In the genomic region with DNA sequence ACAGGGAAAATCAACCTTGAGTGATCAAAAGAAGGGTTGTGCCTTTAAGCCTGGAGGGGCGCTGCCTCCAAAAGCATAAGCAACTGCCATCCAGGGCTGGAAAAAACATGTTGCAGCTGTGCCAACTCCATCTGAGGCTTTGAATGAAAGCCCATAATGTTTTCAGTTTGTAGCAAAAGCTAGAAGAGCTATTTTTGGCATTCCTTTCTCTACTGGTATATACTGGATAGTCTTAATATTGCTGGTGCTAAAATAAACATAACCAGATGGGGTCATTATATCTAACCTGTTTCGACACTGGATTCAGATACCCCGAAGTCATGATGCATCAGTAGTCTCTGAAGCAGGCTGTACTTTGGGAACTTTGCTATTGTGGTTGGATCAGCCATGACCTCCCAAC, we compare ENCODE assay signal across 10 cellular contexts. TPM values are rescaled to one million over a fixed set of nuclear protein-coding genes. Genes with fewer than 3 reads are reported as not detected.
DNase-seq lines count a peak whose midpoint lies in the region; ATAC-seq and TF ChIP-seq lines count a peak whose summit lies in the region.
"Had no signal": no experiment of that assay in that cellular context is flagged by ENCODE, and none has a peak within 500 bp of the region (broad histone marks: within the 10 kb centered on the region; RNA-seq: fewer than 3 reads in every experiment).

No MANE protein-coding gene starts in this region.

- H3K9me3 ChIP-seq in lung (ENCODE audit: control insufficient read depth in 2 of 2, insufficient read depth in 1 of 2, low read length in 1 of 2) (no peaks in the 10 kb centered on the region), transverse colon (no peaks in the 10 kb centered on the region)

- no peaks in the 10 kb centered on the region for H3K27me3 Mint-ChIP-seq in T-helper 2 cell treated with Interferon-gamma antibody and Interleukin-4, amounts not matched to agents 5 μg/mL and 100 μg/mL, for 36 hours (ENCODE audit: low read depth)
- no peaks in the 10 kb centered on the region for H3K27me3 Mint-ChIP-seq in stimulated activated naive CD8-positive, alpha-beta T cell treated with anti-CD3 and anti-CD28 coated beads, Interleukin-15, amount 100 ng/mL, for 72 hours

- intact Hi-C loops in transverse colon (cut with DNase I; ENCODE audit: low total_unique reads) = no loop called here

- peaks cover 76% of the 10 kb centered on the region for H3K4me1 Mint-ChIP-seq in T-helper 2 cell treated with Interferon-gamma antibody and Interleukin-4, amounts not matched to agents 5 μg/mL and 100 μg/mL, for 36 hours (ENCODE audit: low read depth)
- H3K4me1 Mint-ChIP-seq in stimulated activated naive CD8-positive, alpha-beta T cell treated with anti-CD3 and anti-CD28 coated beads, Interleukin-15, amount 100 ng/mL, for 72 hours = peaks cover 47% of the 10 kb centered on the region

- DNase-seq in T-helper 2 cell treated with Interferon-gamma antibody and Interleukin-4, amounts not matched to agents 5 μg/mL and 100 μg/mL, for 36 hours (ENCODE audit: low spot score) = no peak
- DNase-seq in T-helper 2 cell (no peak), brain microvascular endothelial cell (peak; percentile 25), lung (ENCODE audit: low spot score) (no peak), transverse colon (no peak), NCI-H82 (lab: John Stamatoyannopoulos, UW) (no peak), NCI-H1048 (lab: John Stamatoyannopoulos, UW) (no peak)
- DNase-seq in stimulated activated naive CD8-positive, alpha-beta T cell treated with anti-CD3 and anti-CD28 coated beads, Interleukin-15, amount 100 ng/mL, for 72 hours = no peak
- DNase-seq: activated naive CD4-positive, alpha-beta T cell treated with Interleukin-2 at 50 U/mL for 16 hours had no signal

- 66 to 74% methylated on average over 3 of the region's 3 CpGs for WGBS in lung, 2 donors
- WGBS in transverse colon (ENCODE audit: low coverage in 1 of 2), 2 donors = 64% methylated on average over 3 of the region's 3 CpGs; no CpG with 5 or more reads in 1 of the 2 donors

- H3K36me3 Mint-ChIP-seq in T-helper 2 cell treated with Interferon-gamma antibody and Interleukin-4, amounts not matched to agents 5 μg/mL and 100 μg/mL, for 36 hours (ENCODE audit: low read depth) = peaks cover 43% of the 10 kb centered on the region

- H3K9me3 Mint-ChIP-seq in T-helper 2 cell treated with Interferon-gamma antibody and Interleukin-4, amounts not matched to agents 5 μg/mL and 100 μg/mL, for 36 hours = no peaks in the 10 kb centered on the region
- H3K9me3 Mint-ChIP-seq in stimulated activated naive CD8-positive, alpha-beta T cell treated with anti-CD3 and anti-CD28 coated beads, Interleukin-15, amount 100 ng/mL, for 72 hours = no peaks in the 10 kb centered on the region

- TF ChIP-seq EP300 in transverse colon (IDR thresholded peaks at IDR 0.05; ENCODE audit: low read depth) = no peak

- peak overlapping the region; percentile 52 for H3K27ac Mint-ChIP-seq in T-helper 2 cell treated with Interferon-gamma antibody and Interleukin-4, amounts not matched to agents 5 μg/mL and 100 μg/mL, for 36 hours
- no peak overlapping the region for H3K27ac Mint-ChIP-seq in stimulated activated naive CD8-positive, alpha-beta T cell treated with anti-CD3 and anti-CD28 coated beads, Interleukin-15, amount 100 ng/mL, for 72 hours

- in situ Hi-C loops in brain microvascular endothelial cell (cut with HindIII; ENCODE audit: low pct_ligation_motif_present, low sequenced_read_pairs) (no loop called here), transverse colon (cut with MboI; ENCODE audit: low pct_ligation_motif_present in 1 of 4, low pct_unique_long_range_greater_than_20kb in 1 of 4, low sequenced_read_pairs in 3 of 4) (no loop called here)

- H3K4me1 ChIP-seq in lung (ENCODE audit: control insufficient read depth in 2 of 2, insufficient read depth in 2 of 2, low read length in 2 of 2) (peaks cover 3 to 14% of the 10 kb centered on the region in 2 donors), transverse colon (peaks cover 13 to 89% (median 55%) of the 10 kb centered on the region in 4 donors)

- H3K4me3 Mint-ChIP-seq in T-helper 2 cell treated with Interferon-gamma antibody and Interleukin-4, amounts not matched to agents 5 μg/mL and 100 μg/mL, for 36 hours = no peak overlapping the region
- H3K4me3 Mint-ChIP-seq in stimulated activated naive CD8-positive, alpha-beta T cell treated with anti-CD3 and anti-CD28 coated beads, Interleukin-15, amount 100 ng/mL, for 72 hours = no peak overlapping the region

- H3K27ac ChIP-seq in brain microvascular endothelial cell (no peak overlapping the region), lung (ENCODE audit: low read depth in 1 of 2, low read length in 1 of 2) (peak overlapping the region in 1 of 2 donors; percentile 79), transverse colon (peak overlapping the region; percentile 16 to 52 (median 30))
- H3K27ac ChIP-seq: VCaP had no signal

- H3K36me3 ChIP-seq in brain microvascular endothelial cell (replicated peaks) (no peaks in the 10 kb centered on the region), lung (ENCODE audit: control insufficient read depth in 2 of 2, insufficient read depth in 2 of 2, low read length in 2 of 2) (no peaks in the 10 kb centered on the region), transverse colon (no peaks in the 10 kb centered on the region)

- TF ChIP-seq POLR2A in transverse colon (IDR thresholded peaks at IDR 0.05) = no peak

- H3K4me3 ChIP-seq in brain microvascular endothelial cell (ENCODE audit: low read depth, low read length) (no peak overlapping the region), lung (no peak overlapping the region), transverse colon (no peak overlapping the region)

- H3K27me3 ChIP-seq in brain microvascular endothelial cell (replicated peaks) (no peaks in the 10 kb centered on the region), lung (ENCODE audit: control insufficient read depth, insufficient read depth) (no peaks in the 10 kb centered on the region), transverse colon (no peaks in the 10 kb centered on the region)

- TF ChIP-seq CTCF in brain microvascular endothelial cell (IDR thresholded peaks at IDR 0.05; ENCODE audit: low read depth, low read length, missing control alignments) (peak; percentile 14), lung (IDR thresholded peaks at IDR 0.05; ENCODE audit: control extremely low read depth, extremely low read depth) (no peak), transverse colon (IDR thresholded peaks at IDR 0.05) (no peak)

- ATAC-seq in lung (ENCODE audit: insufficient read depth, low FRiP score) = peak; percentile 35
- ATAC-seq in stimulated activated naive CD8-positive, alpha-beta T cell treated with anti-CD3 and anti-CD28 coated beads, Interleukin-15, amount 100 ng/mL, for 72 hours = no peak

RNA-seq across cellular contexts. Expression of a gene that starts 25.1 kb away (rescaled TPM):
- total RNA-seq in lung = 100 to 1,000 TPM in 1 of 2 donors, 10 to 100 TPM in 1; 88.3 to 170 TPM
- 10 to 100 TPM; 75.0 to 98.9 TPM for polyA plus RNA-seq in lung
- 100 to 1,000 TPM in 2 of 4 donors, 10 to 100 TPM in 2; 33.3 to 125 (median 99.4) TPM for total RNA-seq in transverse colon
